17 cellular contexts compared by ENCODE assay signal in genomic region chrX:16970977-16971376, GRCh38. TPM values are rescaled to one million over a fixed set of nuclear protein-coding genes. Genes with fewer than 3 reads are reported as not detected.
DNase-seq lines count a peak whose midpoint lies in the region; ATAC-seq and TF ChIP-seq lines count a peak whose summit lies in the region.
"Had no signal": no experiment of that assay in that cellular context is flagged by ENCODE, and none has a peak within 500 bp of the region (broad histone marks: within the 10 kb centered on the region; RNA-seq: fewer than 3 reads in every experiment).

No MANE protein-coding gene starts in this region.

- DNase-seq in H4 (ENCODE audit: low spot score): peak; percentile 2
- DNase-seq in OCI-M1 (lab: John Stamatoyannopoulos, UW): peak; percentile 29
- DNase-seq in epithelial cell of esophagus (ENCODE audit: low read depth): peak; percentile 64
- DNase-seq in stimulated activated effector memory CD8-positive, alpha-beta T cell treated with anti-CD3 and anti-CD28 coated beads, Interleukin-12 subunit alpha, Interleukin-12 subunit beta, amount 100 ng/mL, for 72 hours (ENCODE audit: low spot score in 2 of 2): no peak
- DNase-seq in heart right ventricle: no peak
- DNase-seq in dermis blood vessel endothelial cell: no peak
- DNase-seq in amniotic stem cell (lab: John Stamatoyannopoulos, UW): no peak
- DNase-seq: activated CD4-positive, alpha-beta T cell treated with anti-CD3 and anti-CD28 coated beads, Interleukin-2, amount 50 U/mL, for 48 hours; activated gamma-delta T cell; central memory CD4-positive, alpha-beta T cell; lower lobe of right lung; NCI-H1930; SIG-M5; small intestine; T1000 had no signal

- intact Hi-C loops in heart right ventricle (cut with DNase I): no loop called here

- no peaks in the 10 kb centered on the region for H3K4me1 ChIP-seq in heart right ventricle
- H3K4me1 ChIP-seq: lower lobe of right lung, suprapubic skin had no signal

- no peak overlapping the region for H3K27ac ChIP-seq in heart right ventricle
- H3K27ac ChIP-seq: lower lobe of right lung, neutrophil, suprapubic skin had no signal

- H3K4me1 Mint-ChIP-seq in stimulated activated effector memory CD8-positive, alpha-beta T cell treated with anti-CD3 and anti-CD28 coated beads, Interleukin-12 subunit alpha, Interleukin-12 subunit beta, amount 100 ng/mL, for 72 hours: peaks cover 7% of the 10 kb centered on the region

- no peak for TF ChIP-seq CTCF in epithelial cell of esophagus (IDR thresholded peaks at IDR 0.05; ENCODE audit: insufficient read depth, low read depth, low read length, missing control alignments)
- TF ChIP-seq CTCF in heart right ventricle (IDR thresholded peaks at IDR 0.05): no peak

- H3K36me3 Mint-ChIP-seq in stimulated activated effector memory CD8-positive, alpha-beta T cell treated with anti-CD3 and anti-CD28 coated beads, Interleukin-12 subunit alpha, Interleukin-12 subunit beta, amount 100 ng/mL, for 72 hours: no peaks in the 10 kb centered on the region

- H3K27ac Mint-ChIP-seq in stimulated activated effector memory CD8-positive, alpha-beta T cell treated with anti-CD3 and anti-CD28 coated beads, Interleukin-12 subunit alpha, Interleukin-12 subunit beta, amount 100 ng/mL, for 72 hours: no peak overlapping the region

- 68 to 78% methylated on average over 5 of the region's 5 CpGs for WGBS in heart right ventricle, 2 donors

- H3K9me3 Mint-ChIP-seq in stimulated activated effector memory CD8-positive, alpha-beta T cell treated with anti-CD3 and anti-CD28 coated beads, Interleukin-12 subunit alpha, Interleukin-12 subunit beta, amount 100 ng/mL, for 72 hours: no peaks in the 10 kb centered on the region

- no peaks in the 10 kb centered on the region for H3K9me3 ChIP-seq in heart right ventricle
- H3K9me3 ChIP-seq: lower lobe of right lung, neutrophil, suprapubic skin had no signal

- ATAC-seq in stimulated activated effector memory CD8-positive, alpha-beta T cell treated with anti-CD3 and anti-CD28 coated beads, Interleukin-12 subunit alpha, Interleukin-12 subunit beta, amount 100 ng/mL, for 72 hours: peak; percentile 55
- ATAC-seq in heart right ventricle: no peak
- ATAC-seq: lower lobe of right lung had no signal

- H3K4me3 Mint-ChIP-seq in stimulated activated effector memory CD8-positive, alpha-beta T cell treated with anti-CD3 and anti-CD28 coated beads, Interleukin-12 subunit alpha, Interleukin-12 subunit beta, amount 100 ng/mL, for 72 hours: no peak overlapping the region

- peaks cover 0 to 46% (median 0%) of the 10 kb centered on the region in 7 donors for H3K27me3 ChIP-seq in heart right ventricle
- H3K27me3 ChIP-seq: neutrophil, suprapubic skin had no signal

- H3K4me3 ChIP-seq in epithelial cell of esophagus (ENCODE audit: low read length) (no peak overlapping the region), heart right ventricle (no peak overlapping the region)
- H3K4me3 ChIP-seq: lower lobe of right lung, suprapubic skin had no signal

- no peaks in the 10 kb centered on the region for H3K36me3 ChIP-seq in heart right ventricle
- H3K36me3 ChIP-seq: lower lobe of right lung, neutrophil, suprapubic skin had no signal

RNA-seq across cellular contexts. Expression of gene REPS2, which starts 24.5 kb away (rescaled TPM):
- 0.53 and 1.1 TPM in 2 replicates for total RNA-seq in H4 (2014; rRNA removed; shearing (Covaris generic))
- total RNA-seq in heart right ventricle (10 to 100 TPM in 4 of 10 donors, 1 to 10 TPM in 6; 3.3 to 15.5 (median 8.2) TPM), dermis blood vessel endothelial cell (6.1 and 6.5 TPM in 2 replicates)
- 1 to 10 TPM in 1 of 2 donors, under 1 TPM in 1; 0.78 to 1.7 TPM for polyA plus RNA-seq in heart right ventricle

Comparison
In these comparisons a context has a peak if more than half of its experiments do, and no peak if none do; other contexts are left out.
1. DNase-seq: peak in H4 (single experiment), OCI-M1 (single experiment) and epithelial cell of esophagus (single experiment); none in stimulated activated effector memory CD8-positive, alpha-beta T cell treated with anti-CD3 and anti-CD28 coated beads, Interleukin-12 subunit alpha, Interleukin-12 subunit beta, amount 100 ng/mL, for 72 hours (0 of 2), heart right ventricle (0 of 2), dermis blood vessel endothelial cell (single experiment) and amniotic stem cell (single experiment).